Comparison of ENCODE assay signal across 8 cellular contexts in the genomic region with DNA sequence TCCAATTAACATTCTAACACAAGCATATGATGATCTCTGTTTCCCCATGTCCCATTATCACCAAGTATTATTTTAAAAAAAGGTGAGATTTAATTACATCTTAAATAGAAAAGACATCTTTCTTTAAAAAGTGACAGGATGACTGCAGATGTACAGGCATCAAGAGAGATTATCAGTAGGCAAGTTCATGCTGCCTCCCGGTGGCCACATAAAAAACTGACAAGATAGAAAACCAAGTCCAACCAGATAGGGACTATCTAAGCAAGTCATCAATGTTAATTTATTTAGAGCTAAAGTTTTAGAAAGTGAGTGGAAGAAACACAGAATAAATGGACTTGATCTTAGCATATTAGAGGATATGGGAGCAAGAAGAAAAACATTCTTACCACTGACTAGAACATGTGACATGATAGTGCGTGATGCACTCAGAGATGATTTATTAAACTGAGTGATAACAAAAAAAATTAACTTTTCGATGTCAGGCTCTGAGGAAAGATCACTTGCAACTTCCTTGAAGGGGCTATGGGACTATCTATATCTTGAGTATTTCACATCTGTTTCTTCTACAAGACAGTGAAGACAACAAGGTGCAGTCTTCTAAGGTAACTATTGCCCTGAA. TPM values are rescaled to one million over a fixed set of nuclear protein-coding genes. Genes with fewer than 3 reads are reported as not detected.
A peak's percentile ranks its signal among the peaks of the same experiment; 100 is the strongest.
DNase-seq lines count a peak whose midpoint lies in the region; ATAC-seq and FAIRE-seq lines count a peak whose summit lies in the region.

No MANE protein-coding gene starts in this region.

- H3K9me3 Mint-ChIP-seq in stimulated activated naive CD8-positive, alpha-beta T cell treated with anti-CD3 and anti-CD28 coated beads, Interleukin-15, amount 100 ng/mL, for 72 hours, result no peaks in the 10 kb centered on the region
- H3K9me3 Mint-ChIP-seq in activated T-helper 2 cell treated with anti-CD3 and anti-CD28 coated beads, Interferon-gamma antibody, Interleukin-2, Interleukin-4, amounts not matched to agents 10 μg/mL and 5 μg/mL and 100 μg/mL, durations not matched to agents 14 hours and 24 hours and 36 hours, result no peaks in the 10 kb centered on the region

- H3K4me1 Mint-ChIP-seq in stimulated activated naive CD8-positive, alpha-beta T cell treated with anti-CD3 and anti-CD28 coated beads, Interleukin-15, amount 100 ng/mL, for 72 hours, result no peaks in the 10 kb centered on the region
- no peaks in the 10 kb centered on the region for H3K4me1 Mint-ChIP-seq in activated T-helper 2 cell treated with anti-CD3 and anti-CD28 coated beads, Interferon-gamma antibody, Interleukin-2, Interleukin-4, amounts not matched to agents 10 μg/mL and 5 μg/mL and 100 μg/mL, durations not matched to agents 14 hours and 24 hours and 36 hours (ENCODE audit: low read depth)

- peak; percentile 46 for ATAC-seq in stimulated activated naive CD8-positive, alpha-beta T cell treated with anti-CD3 and anti-CD28 coated beads, Interleukin-15, amount 100 ng/mL, for 72 hours
- no peak for ATAC-seq in stimulated activated naive CD8-positive, alpha-beta T cell treated with anti-CD3 and anti-CD28 coated beads, Interleukin-15, Interleukin-2, amounts not matched to agents 100 U/mL and 50 U/mL, for 24 hours
- ATAC-seq in HG02610 (IDR thresholded peaks at IDR 0.05; ENCODE audit: unreplicated experiment), result no peak

- no peak for FAIRE-seq in HTR-8/SVneo (lab: Jason Lieb, UNC)
- FAIRE-seq in frontal cortex (lab: Jason Lieb, UNC), result peak; percentile 86

- no peak overlapping the region for H3K27ac Mint-ChIP-seq in stimulated activated naive CD8-positive, alpha-beta T cell treated with anti-CD3 and anti-CD28 coated beads, Interleukin-15, amount 100 ng/mL, for 72 hours
- H3K27ac Mint-ChIP-seq in activated T-helper 2 cell treated with anti-CD3 and anti-CD28 coated beads, Interferon-gamma antibody, Interleukin-2, Interleukin-4, amounts not matched to agents 10 μg/mL and 5 μg/mL and 100 μg/mL, durations not matched to agents 14 hours and 24 hours and 36 hours, result no peak overlapping the region

- DNase-seq in stimulated activated naive CD8-positive, alpha-beta T cell treated with anti-CD3 and anti-CD28 coated beads, Interleukin-15, amount 100 ng/mL, for 72 hours, result no peak
- no peak for DNase-seq in stimulated activated naive CD8-positive, alpha-beta T cell treated with anti-CD3 and anti-CD28 coated beads, Interleukin-15, Interleukin-2, amounts not matched to agents 100 U/mL and 50 U/mL, for 24 hours
- DNase-seq in HTR-8/SVneo (ENCODE audit: insufficient read length, low spot score) (peak; percentile 36), SK-N-DZ (ENCODE audit: low spot score) (peak; percentile 56), frontal cortex (ENCODE audit: low spot score in 2 of 2) (peak; percentile 20 to 22), renal cortical epithelial cell (ENCODE audit: low read depth) (peak; percentile 24)
- no peak for DNase-seq in activated T-helper 2 cell treated with anti-CD3 and anti-CD28 coated beads, Interferon-gamma antibody, Interleukin-2, Interleukin-4, amounts not matched to agents 10 μg/mL and 5 μg/mL and 100 μg/mL, durations not matched to agents 14 hours and 24 hours and 36 hours (ENCODE audit: low spot score)

- no peaks in the 10 kb centered on the region for H3K36me3 Mint-ChIP-seq in activated T-helper 2 cell treated with anti-CD3 and anti-CD28 coated beads, Interferon-gamma antibody, Interleukin-2, Interleukin-4, amounts not matched to agents 10 μg/mL and 5 μg/mL and 100 μg/mL, durations not matched to agents 14 hours and 24 hours and 36 hours (ENCODE audit: low read depth)

- intact Hi-C loops in activated T-helper 2 cell treated with anti-CD3 and anti-CD28 coated beads, Interferon-gamma antibody, Interleukin-2, Interleukin-4, amounts not matched to agents 10 μg/mL and 5 μg/mL and 100 μg/mL, durations not matched to agents 14 hours and 24 hours and 36 hours (cut with micrococcal nuclease), result loop anchor here (1.0 to 10.0 kb wide), 2 partner anchors 75 to 454 kb away; a partner anchor contains a TSS

- peaks cover 14% of the 10 kb centered on the region for H3K27me3 Mint-ChIP-seq in stimulated activated naive CD8-positive, alpha-beta T cell treated with anti-CD3 and anti-CD28 coated beads, Interleukin-15, amount 100 ng/mL, for 72 hours
- H3K27me3 Mint-ChIP-seq in activated T-helper 2 cell treated with anti-CD3 and anti-CD28 coated beads, Interferon-gamma antibody, Interleukin-2, Interleukin-4, amounts not matched to agents 10 μg/mL and 5 μg/mL and 100 μg/mL, durations not matched to agents 14 hours and 24 hours and 36 hours (ENCODE audit: low read depth), result no peaks in the 10 kb centered on the region

- no peak overlapping the region for H3K4me3 Mint-ChIP-seq in stimulated activated naive CD8-positive, alpha-beta T cell treated with anti-CD3 and anti-CD28 coated beads, Interleukin-15, amount 100 ng/mL, for 72 hours
- no peak overlapping the region for H3K4me3 Mint-ChIP-seq in activated T-helper 2 cell treated with anti-CD3 and anti-CD28 coated beads, Interferon-gamma antibody, Interleukin-2, Interleukin-4, amounts not matched to agents 10 μg/mL and 5 μg/mL and 100 μg/mL, durations not matched to agents 14 hours and 24 hours and 36 hours (ENCODE audit: low read depth)

RNA-seq across cellular contexts. Expression of a gene that starts 5.4 kb away (rescaled TPM):
- not detected in 2 replicates for polyA plus RNA-seq in SK-N-DZ (2014; cell fraction: cytosol; rRNA removed)
- not detected in 2 replicates for polyA plus RNA-seq in SK-N-DZ (2014; cell fraction: nucleus; rRNA removed)
- under 0.01 TPM for total RNA-seq in frontal cortex
- not detected in 2 replicates for total RNA-seq in renal cortical epithelial cell
- not detected in 2 replicates for total RNA-seq in activated T-helper 2 cell treated with anti-CD3 and anti-CD28 coated beads, Interferon-gamma antibody, Interleukin-2, Interleukin-4, amounts not matched to agents 10 μg/mL and 5 μg/mL and 100 μg/mL, durations not matched to agents 14 hours and 24 hours and 36 hours

Comparison
In these comparisons a context has a peak if more than half of its experiments do, and no peak if none do; other contexts are left out.
1. DNase-seq: peak in HTR-8/SVneo (single experiment), SK-N-DZ (single experiment), frontal cortex (2 of 2) and renal cortical epithelial cell (single experiment); none in stimulated activated naive CD8-positive, alpha-beta T cell treated with anti-CD3 and anti-CD28 coated beads, Interleukin-15, amount 100 ng/mL, for 72 hours (0 of 2), stimulated activated naive CD8-positive, alpha-beta T cell treated with anti-CD3 and anti-CD28 coated beads, Interleukin-15, Interleukin-2, amounts not matched to agents 100 U/mL and 50 U/mL, for 24 hours (single experiment) and activated T-helper 2 cell treated with anti-CD3 and anti-CD28 coated beads, Interferon-gamma antibody, Interleukin-2, Interleukin-4, amounts not matched to agents 10 μg/mL and 5 μg/mL and 100 μg/mL, durations not matched to agents 14 hours and 24 hours and 36 hours (single experiment).